12 cellular contexts compared by ENCODE assay signal in genomic region chr9:122005597-122005996, GRCh38.
A peak's percentile ranks its signal among the peaks of the same experiment; 100 is the strongest.
DNase-seq lines count a peak whose midpoint lies in the region; ATAC-seq and TF ChIP-seq lines count a peak whose summit lies in the region.
"Had no signal": no experiment of that assay in that cellular context is flagged by ENCODE, and none has a peak within 500 bp of the region (broad histone marks: within the 10 kb centered on the region; RNA-seq: fewer than 3 reads in every experiment).

No MANE protein-coding gene starts in this region.

- intact Hi-C loops in heart right ventricle (cut with DNase I), result no loop called here
- intact Hi-C loops in right cardiac atrium (cut with DNase I), result no loop called here
- intact Hi-C loops in upper lobe of right lung (cut with DNase I), result no loop called here

- H3K4me1 ChIP-seq in heart right ventricle, result peaks cover 0 to 37% (median 15%) of the 10 kb centered on the region in 9 donors
- no peaks in the 10 kb centered on the region for H3K4me1 ChIP-seq in right cardiac atrium (ENCODE audit: control insufficient read depth, insufficient read depth, low read length)
- no peaks in the 10 kb centered on the region for H3K4me1 ChIP-seq in upper lobe of right lung

- TF ChIP-seq CTCF in heart right ventricle (IDR thresholded peaks at IDR 0.05), result peak in 7 of 9 donors; percentile 17 to 47 (median 34)
- TF ChIP-seq CTCF in fibroblast of pulmonary artery (IDR thresholded peaks at IDR 0.05; ENCODE audit: low read length, missing control alignments), result peak; percentile 65
- TF ChIP-seq CTCF in upper lobe of right lung (IDR thresholded peaks at IDR 0.05), result peak; percentile 29

- H3K4me3 ChIP-seq in heart right ventricle (no peak overlapping the region), right cardiac atrium (ENCODE audit: low read length) (no peak overlapping the region), fibroblast of pulmonary artery (replicated peaks; ENCODE audit: low read depth, low read length) (no peak overlapping the region), upper lobe of right lung (no peak overlapping the region)
- H3K4me3 ChIP-seq: lung had no signal

- H3K27ac ChIP-seq in heart right ventricle, result no peak overlapping the region
- no peak overlapping the region for H3K27ac ChIP-seq in right cardiac atrium (ENCODE audit: low read length)
- H3K27ac ChIP-seq in upper lobe of right lung, result no peak overlapping the region

- H3K36me3 ChIP-seq in heart right ventricle (no peaks in the 10 kb centered on the region), upper lobe of right lung (no peaks in the 10 kb centered on the region)

- H3K9me3 ChIP-seq in heart right ventricle, result no peaks in the 10 kb centered on the region
- H3K9me3 ChIP-seq in right cardiac atrium (ENCODE audit: control insufficient read depth, low read length), result no peaks in the 10 kb centered on the region
- no peaks in the 10 kb centered on the region for H3K9me3 ChIP-seq in upper lobe of right lung

- in situ Hi-C loops in SK-MEL-5 (cut with HindIII; ENCODE audit: low pct_unique_long_range_greater_than_20kb, low sequenced_read_pairs), result no loop called here

- WGBS in heart right ventricle, 2 donors, result 40 to 64% methylated on average over 1 of the region's 1 CpG
- 47% methylated on average over 1 of the region's 1 CpG for WGBS in right cardiac atrium

- ATAC-seq in heart right ventricle, result no peak
- ATAC-seq in right cardiac atrium, result no peak
- ATAC-seq in upper lobe of right lung, result peak; percentile 40
- ATAC-seq in HG02610 (IDR thresholded peaks at IDR 0.05; ENCODE audit: unreplicated experiment), result no peak
- ATAC-seq in stimulated activated naive CD8-positive, alpha-beta T cell treated with anti-CD3 and anti-CD28 coated beads, Interleukin-15, Interleukin-2, amounts not matched to agents 100 U/mL and 50 U/mL, for 24 hours, result no peak

- H3K27me3 ChIP-seq in heart right ventricle (no peaks in the 10 kb centered on the region), right cardiac atrium (ENCODE audit: control insufficient read depth, insufficient read depth) (no peaks in the 10 kb centered on the region), upper lobe of right lung (no peaks in the 10 kb centered on the region)

- DNase-seq in heart right ventricle (no peak), right cardiac atrium (no peak), SK-MEL-5 (ENCODE audit: low read depth, low spot score) (peak; percentile 78), fibroblast of pulmonary artery (ENCODE audit: low read depth) (peak; percentile 44), upper lobe of right lung (no peak), NCI-H2196 treated with DMSO at 0.1 percent for 48 hours (lab: John Stamatoyannopoulos, UW; ENCODE audit: unreplicated experiment) (no peak)
- no peak for DNase-seq in stimulated activated naive CD8-positive, alpha-beta T cell treated with anti-CD3 and anti-CD28 coated beads, Interleukin-15, Interleukin-2, amounts not matched to agents 100 U/mL and 50 U/mL, for 24 hours
- DNase-seq: activated B cell treated with CpG ODN at 0.5 μM for 24 hours, aorta, DND-41 had no signal

Comparison
In these comparisons a context has a peak if more than half of its experiments do, and no peak if none do; other contexts are left out.
1. DNase-seq: peak in SK-MEL-5 (single experiment) and fibroblast of pulmonary artery (single experiment); none in heart right ventricle (0 of 2), right cardiac atrium (0 of 3), upper lobe of right lung (single experiment), NCI-H2196 treated with DMSO at 0.1 percent for 48 hours (single experiment) and stimulated activated naive CD8-positive, alpha-beta T cell treated with anti-CD3 and anti-CD28 coated beads, Interleukin-15, Interleukin-2, amounts not matched to agents 100 U/mL and 50 U/mL, for 24 hours (single experiment).
2. Peak in every context shown above with its lines, with median percentiles within 50 percentile points of each other: CTCF ChIP-seq.